8 cellular contexts compared by ENCODE assay signal in the genomic region with DNA sequence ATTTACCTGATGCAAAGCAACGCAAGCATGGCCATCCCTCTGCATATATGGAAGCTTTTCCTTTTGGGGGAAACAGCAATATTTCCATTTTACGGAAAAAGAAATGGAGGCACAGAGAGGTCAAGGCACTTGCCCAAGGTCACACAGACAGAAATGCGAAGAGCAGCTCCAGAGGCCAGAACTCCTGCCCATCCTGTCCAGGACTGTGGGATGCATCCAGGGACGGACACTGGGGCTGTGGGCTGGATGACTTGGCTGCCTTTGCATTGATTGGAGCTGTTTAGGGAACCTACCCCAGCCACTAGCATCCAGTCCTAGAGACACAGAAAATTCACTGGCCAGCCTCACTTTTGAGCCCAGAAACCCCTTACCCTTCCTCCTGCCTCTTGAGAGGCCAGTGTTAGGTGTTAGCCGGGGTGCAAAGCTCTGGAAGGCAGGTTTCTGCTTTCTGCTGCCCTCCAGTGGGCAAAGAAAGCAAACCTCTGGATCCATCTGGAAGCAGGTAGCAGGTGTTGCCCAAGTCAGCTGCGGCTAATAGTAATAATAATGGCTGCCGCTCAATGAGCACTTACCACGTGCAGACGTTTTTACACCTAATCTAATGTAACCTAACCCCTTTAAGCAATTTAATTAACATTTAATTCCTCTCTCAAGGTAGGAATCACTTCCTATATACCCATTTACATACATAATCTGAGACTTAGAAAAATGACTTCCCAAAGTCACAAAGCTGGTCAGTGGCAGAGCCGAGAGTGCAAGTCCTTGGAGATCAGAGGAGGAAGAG. TPM values are rescaled to one million over a fixed set of nuclear protein-coding genes. Genes with fewer than 3 reads are reported as not detected.
A peak's percentile ranks its signal among the peaks of the same experiment; 100 is the strongest.
DNase-seq lines count a peak whose midpoint lies in the region; ATAC-seq, FAIRE-seq and TF ChIP-seq lines count a peak whose summit lies in the region.

No MANE protein-coding gene starts in this region.

- H3K36me3 Mint-ChIP-seq in CD14-positive monocyte = no peaks in the 10 kb centered on the region
- no peaks in the 10 kb centered on the region for H3K36me3 Mint-ChIP-seq in effector memory CD8-positive, alpha-beta T cell (ENCODE audit: insufficient read depth)
- H3K36me3 Mint-ChIP-seq in nephron progenitor cell (ENCODE audit: low read depth) = no peaks in the 10 kb centered on the region

- H3K27ac Mint-ChIP-seq in CD14-positive monocyte = no peak overlapping the region
- peak overlapping the region in 1 of 2 donors; percentile 58 for H3K27ac Mint-ChIP-seq in effector memory CD8-positive, alpha-beta T cell
- H3K27ac Mint-ChIP-seq in nephron progenitor cell = no peak overlapping the region

- peak; percentile 81 for ATAC-seq in effector memory CD8-positive, alpha-beta T cell (replicated peaks)

- peaks cover 3% of the 10 kb centered on the region for H3K4me1 Mint-ChIP-seq in CD14-positive monocyte
- peaks cover 4 to 10% of the 10 kb centered on the region in 2 donors for H3K4me1 Mint-ChIP-seq in effector memory CD8-positive, alpha-beta T cell (ENCODE audit: low read depth in 2 of 2)
- peaks cover 7% of the 10 kb centered on the region for H3K4me1 Mint-ChIP-seq in nephron progenitor cell

- TF ChIP-seq CTCF in CD14-positive monocyte (IDR thresholded peaks at IDR 0.05) = peak; percentile 78
- TF ChIP-seq CTCF in GM20000 (IDR thresholded peaks at IDR 0.05; ENCODE audit: extremely low read depth, missing control alignments) = no peak
- TF ChIP-seq CTCF in nephron progenitor cell (IDR thresholded peaks at IDR 0.05) = peak; percentile 68

- intact Hi-C loops in CD14-positive monocyte (cut with micrococcal nuclease) = loop anchor here (2.0 to 5.0 kb wide), 3 partner anchors 183 to 296 kb away; no protein-coding TSS in a partner anchor

- FAIRE-seq in urothelium cell line (lab: Jason Lieb, UNC) = no peak

- H3K9me3 Mint-ChIP-seq in CD14-positive monocyte = peaks cover 0 to 2% (median 0%) of the 10 kb centered on the region in 7 donors
- H3K9me3 Mint-ChIP-seq in effector memory CD8-positive, alpha-beta T cell = no peaks in the 10 kb centered on the region
- peaks cover 4% of the 10 kb centered on the region for H3K9me3 Mint-ChIP-seq in nephron progenitor cell

- DNase-seq in CD14-positive monocyte (ENCODE audit: low spot score) (no peak), GM20000 (ENCODE audit: low spot score) (peak; percentile 84), NCI-H2171 (lab: John Stamatoyannopoulos, UW) (peak; percentile 67), nephron progenitor cell (peak; percentile 64), urothelium cell line (ENCODE audit: low spot score) (peak; percentile 89), epidermal melanocyte (ENCODE audit: insufficient read length, low spot score) (no peak)
- DNase-seq in activated CD4-positive, alpha-beta T cell treated with anti-CD3 and anti-CD28 coated beads for 48 hours = peak; percentile 73
- peak; percentile 40 to 47 (median 45) for DNase-seq in effector memory CD8-positive, alpha-beta T cell

- H3K4me3 Mint-ChIP-seq in CD14-positive monocyte (no peak overlapping the region), nephron progenitor cell (no peak overlapping the region)
- H3K4me3 Mint-ChIP-seq in effector memory CD8-positive, alpha-beta T cell = no peak overlapping the region

- H3K27me3 Mint-ChIP-seq in CD14-positive monocyte (ENCODE audit: low read depth in 3 of 3) (peaks cover 0 to 3% (median 2%) of the 10 kb centered on the region in 3 donors), nephron progenitor cell (ENCODE audit: low read depth, poor library complexity) (peaks cover 26% of the 10 kb centered on the region)
- H3K27me3 Mint-ChIP-seq in effector memory CD8-positive, alpha-beta T cell = peaks cover 15 to 24% of the 10 kb centered on the region in 2 donors

RNA-seq across cellular contexts. Expression of a gene that starts 31.7 kb away (rescaled TPM):
- polyA plus RNA-seq in CD14-positive monocyte = not detected

RNA-seq across cellular contexts. Expression of a gene that starts 32.0 kb away (rescaled TPM):
- 10 to 100 TPM; 11.1 to 15.6 TPM for polyA plus RNA-seq in CD14-positive monocyte

Comparison
In these comparisons a context has a peak if more than half of its experiments do, and no peak if none do; other contexts are left out.
1. DNase-seq: peak in GM20000 (single experiment), NCI-H2171 (single experiment), activated CD4-positive, alpha-beta T cell treated with anti-CD3 and anti-CD28 coated beads for 48 hours (single experiment), effector memory CD8-positive, alpha-beta T cell (3 of 3), nephron progenitor cell (single experiment) and urothelium cell line (single experiment); none in CD14-positive monocyte (single experiment) and epidermal melanocyte (single experiment).